ENCODE assay signal across 1 cellular context in genomic region chr7:318476-319266, GRCh38.
TF ChIP-seq lines count a peak whose summit lies in the region.

No MANE protein-coding gene starts in this region.

TF ChIP-seq in HepG2, 621 proteins besides CTCF, POLR2A, EP300 and RAD21 (continued from another document and continues in another):
- TF ChIP-seq ZNF574 (CRISPR knock-in tag; IDR thresholded peaks at IDR 0.05), result 0 out of 2 replicates have a peak, but pooled peaks have one; percentile 22
- TF ChIP-seq, protein P1, sequence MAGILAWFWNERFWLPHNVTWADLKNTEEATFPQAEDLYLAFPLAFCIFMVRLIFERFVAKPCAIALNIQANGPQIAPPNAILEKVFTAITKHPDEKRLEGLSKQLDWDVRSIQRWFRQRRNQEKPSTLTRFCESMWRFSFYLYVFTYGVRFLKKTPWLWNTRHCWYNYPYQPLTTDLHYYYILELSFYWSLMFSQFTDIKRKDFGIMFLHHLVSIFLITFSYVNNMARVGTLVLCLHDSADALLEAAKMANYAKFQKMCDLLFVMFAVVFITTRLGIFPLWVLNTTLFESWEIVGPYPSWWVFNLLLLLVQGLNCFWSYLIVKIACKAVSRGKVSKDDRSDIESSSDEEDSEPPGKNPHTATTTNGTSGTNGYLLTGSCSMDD (CRISPR knock-in tag; IDR thresholded peaks at IDR 0.05), result no peak
- TF ChIP-seq, protein P2, sequence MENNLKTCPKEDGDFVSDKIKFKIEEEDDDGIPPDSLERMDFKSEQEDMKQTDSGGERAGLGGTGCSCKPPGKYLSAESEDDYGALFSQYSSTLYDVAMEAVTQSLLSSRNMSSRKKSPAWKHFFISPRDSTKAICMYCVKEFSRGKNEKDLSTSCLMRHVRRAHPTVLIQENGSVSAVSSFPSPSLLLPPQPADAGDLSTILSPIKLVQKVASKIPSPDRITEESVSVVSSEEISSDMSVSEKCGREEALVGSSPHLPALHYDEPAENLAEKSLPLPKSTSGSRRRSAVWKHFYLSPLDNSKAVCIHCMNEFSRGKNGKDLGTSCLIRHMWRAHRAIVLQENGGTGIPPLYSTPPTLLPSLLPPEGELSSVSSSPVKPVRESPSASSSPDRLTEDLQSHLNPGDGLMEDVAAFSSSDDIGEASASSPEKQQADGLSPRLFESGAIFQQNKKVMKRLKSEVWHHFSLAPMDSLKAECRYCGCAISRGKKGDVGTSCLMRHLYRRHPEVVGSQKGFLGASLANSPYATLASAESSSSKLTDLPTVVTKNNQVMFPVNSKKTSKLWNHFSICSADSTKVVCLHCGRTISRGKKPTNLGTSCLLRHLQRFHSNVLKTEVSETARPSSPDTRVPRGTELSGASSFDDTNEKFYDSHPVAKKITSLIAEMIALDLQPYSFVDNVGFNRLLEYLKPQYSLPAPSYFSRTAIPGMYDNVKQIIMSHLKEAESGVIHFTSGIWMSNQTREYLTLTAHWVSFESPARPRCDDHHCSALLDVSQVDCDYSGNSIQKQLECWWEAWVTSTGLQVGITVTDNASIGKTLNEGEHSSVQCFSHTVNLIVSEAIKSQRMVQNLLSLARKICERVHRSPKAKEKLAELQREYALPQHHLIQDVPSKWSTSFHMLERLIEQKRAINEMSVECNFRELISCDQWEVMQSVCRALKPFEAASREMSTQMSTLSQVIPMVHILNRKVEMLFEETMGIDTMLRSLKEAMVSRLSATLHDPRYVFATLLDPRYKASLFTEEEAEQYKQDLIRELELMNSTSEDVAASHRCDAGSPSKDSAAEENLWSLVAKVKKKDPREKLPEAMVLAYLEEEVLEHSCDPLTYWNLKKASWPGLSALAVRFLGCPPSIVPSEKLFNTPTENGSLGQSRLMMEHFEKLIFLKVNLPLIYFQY (CRISPR knock-in tag; IDR thresholded peaks at IDR 0.05; ENCODE audit: borderline replicate concordance), result no peak
- TF ChIP-seq, protein P3, sequence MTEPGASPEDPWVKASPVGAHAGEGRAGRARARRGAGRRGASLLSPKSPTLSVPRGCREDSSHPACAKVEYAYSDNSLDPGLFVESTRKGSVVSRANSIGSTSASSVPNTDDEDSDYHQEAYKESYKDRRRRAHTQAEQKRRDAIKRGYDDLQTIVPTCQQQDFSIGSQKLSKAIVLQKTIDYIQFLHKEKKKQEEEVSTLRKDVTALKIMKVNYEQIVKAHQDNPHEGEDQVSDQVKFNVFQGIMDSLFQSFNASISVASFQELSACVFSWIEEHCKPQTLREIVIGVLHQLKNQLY (CRISPR knock-in tag; IDR thresholded peaks at IDR 0.05), result peak; percentile 91; the same call in 1 of the 2 replicates
- TF ChIP-seq RBFOX2 (IDR thresholded peaks at IDR 0.05; ENCODE audit: low read depth, low read length), result no peak
- no peak for TF ChIP-seq ZNF569 (CRISPR knock-in tag; IDR thresholded peaks at IDR 0.05; ENCODE audit: borderline replicate concordance)
- TF ChIP-seq, protein P4, sequence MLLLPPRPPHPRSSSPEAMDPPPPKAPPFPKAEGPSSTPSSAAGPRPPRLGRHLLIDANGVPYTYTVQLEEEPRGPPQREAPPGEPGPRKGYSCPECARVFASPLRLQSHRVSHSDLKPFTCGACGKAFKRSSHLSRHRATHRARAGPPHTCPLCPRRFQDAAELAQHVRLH (CRISPR knock-in tag; IDR thresholded peaks at IDR 0.05; ENCODE audit: borderline replicate concordance, low read depth), result peak; percentile 75; the same call in 1 of the 2 replicates
- peak; percentile 81 for TF ChIP-seq TARDBP (CRISPR knock-in tag; IDR thresholded peaks at IDR 0.05)
- no peak for TF ChIP-seq PHF5A (CRISPR knock-in tag; IDR thresholded peaks at IDR 0.05; ENCODE audit: low read depth, unreplicated experiment)
- no peak for TF ChIP-seq ZNF354B (CRISPR knock-in tag; IDR thresholded peaks at IDR 0.05)
- peak; percentile 48 to 61; a peak in 1 of 4 replicates for TF ChIP-seq NR2F1 (CRISPR knock-in tag; IDR thresholded peaks at IDR 0.05)
- no peak for TF ChIP-seq HOXA7 (CRISPR knock-in tag; IDR thresholded peaks at IDR 0.05)
- peak; percentile 88 for TF ChIP-seq NR2F2 (IDR thresholded peaks at IDR 0.05; ENCODE audit: borderline replicate concordance, low read depth)
- TF ChIP-seq NFE2 (CRISPR knock-in tag; IDR thresholded peaks at IDR 0.05), result no peak
- TF ChIP-seq YEATS2 (CRISPR knock-in tag; IDR thresholded peaks at IDR 0.05; ENCODE audit: borderline replicate concordance), result peak; percentile 46; the same call in 1 of the 2 replicates
- no peak for TF ChIP-seq ZNF556 (CRISPR knock-in tag; IDR thresholded peaks at IDR 0.05; ENCODE audit: borderline replicate concordance)
- no peak for TF ChIP-seq ZKSCAN5 (CRISPR knock-in tag; IDR thresholded peaks at IDR 0.05)
- no peak for TF ChIP-seq ZBTB20 (CRISPR knock-in tag; IDR thresholded peaks at IDR 0.05; ENCODE audit: borderline replicate concordance, low read depth)
- no peak for TF ChIP-seq ARNT (IDR thresholded peaks at IDR 0.05)
- no peak for TF ChIP-seq ZIK1 (CRISPR knock-in tag; IDR thresholded peaks at IDR 0.05; ENCODE audit: borderline replicate concordance, low read depth)
- TF ChIP-seq SRSF1 (optimal IDR thresholded peaks at IDR 0.05; ENCODE audit: low read depth, low read length), result no peak
- no peak for TF ChIP-seq ARID2 (CRISPR knock-in tag; IDR thresholded peaks at IDR 0.05; ENCODE audit: borderline replicate concordance)
- no peak for TF ChIP-seq CSRNP1 (CRISPR knock-in tag; IDR thresholded peaks at IDR 0.05)
- TF ChIP-seq HMGXB3 (CRISPR knock-in tag; IDR thresholded peaks at IDR 0.05; ENCODE audit: borderline replicate concordance), result 0 out of 2 replicates have a peak, but pooled peaks have one; percentile 46
- TF ChIP-seq ZNF790 (CRISPR knock-in tag; IDR thresholded peaks at IDR 0.05; ENCODE audit: borderline replicate concordance), result peak; percentile 66; the same call in 1 of the 2 replicates
- no peak for TF ChIP-seq ZNF768 (CRISPR knock-in tag; IDR thresholded peaks at IDR 0.05)
- TF ChIP-seq, protein P5, sequence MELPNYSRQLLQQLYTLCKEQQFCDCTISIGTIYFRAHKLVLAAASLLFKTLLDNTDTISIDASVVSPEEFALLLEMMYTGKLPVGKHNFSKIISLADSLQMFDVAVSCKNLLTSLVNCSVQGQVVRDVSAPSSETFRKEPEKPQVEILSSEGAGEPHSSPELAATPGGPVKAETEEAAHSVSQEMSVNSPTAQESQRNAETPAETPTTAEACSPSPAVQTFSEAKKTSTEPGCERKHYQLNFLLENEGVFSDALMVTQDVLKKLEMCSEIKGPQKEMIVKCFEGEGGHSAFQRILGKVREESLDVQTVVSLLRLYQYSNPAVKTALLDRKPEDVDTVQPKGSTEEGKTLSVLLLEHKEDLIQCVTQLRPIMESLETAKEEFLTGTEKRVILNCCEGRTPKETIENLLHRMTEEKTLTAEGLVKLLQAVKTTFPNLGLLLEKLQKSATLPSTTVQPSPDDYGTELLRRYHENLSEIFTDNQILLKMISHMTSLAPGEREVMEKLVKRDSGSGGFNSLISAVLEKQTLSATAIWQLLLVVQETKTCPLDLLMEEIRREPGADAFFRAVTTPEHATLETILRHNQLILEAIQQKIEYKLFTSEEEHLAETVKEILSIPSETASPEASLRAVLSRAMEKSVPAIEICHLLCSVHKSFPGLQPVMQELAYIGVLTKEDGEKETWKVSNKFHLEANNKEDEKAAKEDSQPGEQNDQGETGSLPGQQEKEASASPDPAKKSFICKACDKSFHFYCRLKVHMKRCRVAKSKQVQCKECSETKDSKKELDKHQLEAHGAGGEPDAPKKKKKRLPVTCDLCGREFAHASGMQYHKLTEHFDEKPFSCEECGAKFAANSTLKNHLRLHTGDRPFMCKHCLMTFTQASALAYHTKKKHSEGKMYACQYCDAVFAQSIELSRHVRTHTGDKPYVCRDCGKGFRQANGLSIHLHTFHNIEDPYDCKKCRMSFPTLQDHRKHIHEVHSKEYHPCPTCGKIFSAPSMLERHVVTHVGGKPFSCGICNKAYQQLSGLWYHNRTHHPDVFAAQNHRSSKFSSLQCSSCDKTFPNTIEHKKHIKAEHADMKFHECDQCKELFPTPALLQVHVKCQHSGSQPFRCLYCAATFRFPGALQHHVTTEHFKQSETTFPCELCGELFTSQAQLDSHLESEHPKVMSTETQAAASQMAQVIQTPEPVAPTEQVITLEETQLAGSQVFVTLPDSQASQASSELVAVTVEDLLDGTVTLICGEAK (IDR thresholded peaks at IDR 0.05), result no peak
- TF ChIP-seq, protein P5 (CRISPR knock-in tag; IDR thresholded peaks at IDR 0.05), result peak; percentile 46
- 0 out of 2 replicates have a peak, but pooled peaks have one; percentile 59 for TF ChIP-seq KAT8 (CRISPR knock-in tag; IDR thresholded peaks at IDR 0.05)
- peak; percentile 90 for TF ChIP-seq GFI1 (CRISPR knock-in tag; IDR thresholded peaks at IDR 0.05; ENCODE audit: borderline replicate concordance)
